Comparison of ENCODE assay signal across 1 cellular context in genomic region chr1:3657578-3658230, GRCh38.
TF ChIP-seq lines count a peak whose summit lies in the region.

No MANE protein-coding gene starts in this region.

TF ChIP-seq in K562, 482 proteins besides CTCF, POLR2A, EP300 and RAD21:
- no peak for TF ChIP-seq ZBTB7A (IDR thresholded peaks at IDR 0.05; ENCODE audit: borderline replicate concordance, control insufficient read depth, low read depth, low read length)
- no peak for TF ChIP-seq NR4A1 (CRISPR knock-in tag; IDR thresholded peaks at IDR 0.05)
- no peak for TF ChIP-seq NR4A1 (tag; IDR thresholded peaks at IDR 0.05)
- TF ChIP-seq ARID2 (IDR thresholded peaks at IDR 0.05): no peak
- no peak for TF ChIP-seq EGR1 (conservative IDR thresholded peaks at IDR 0.05)
- TF ChIP-seq MTA1 (IDR thresholded peaks at IDR 0.05; ENCODE audit: borderline replicate concordance): no peak
- TF ChIP-seq ARHGAP35 (IDR thresholded peaks at IDR 0.05; ENCODE audit: partially characterized antibody): no peak
- no peak for TF ChIP-seq SAFB (IDR thresholded peaks at IDR 0.05; ENCODE audit: borderline replicate concordance, low read depth, low read length)
